Comparison of ENCODE assay signal across 11 cellular contexts in genomic region chr5:10537614-10538013, GRCh38. TPM values are rescaled to one million over a fixed set of nuclear protein-coding genes. Genes with fewer than 3 reads are reported as not detected.
DNase-seq lines count a peak whose midpoint lies in the region; ATAC-seq and TF ChIP-seq lines count a peak whose summit lies in the region.
"Had no signal": no experiment of that assay in that cellular context is flagged by ENCODE, and none has a peak within 500 bp of the region (broad histone marks: within the 10 kb centered on the region; RNA-seq: fewer than 3 reads in every experiment).

No MANE protein-coding gene starts in this region.

- H3K4me3 ChIP-seq in PC-9: no peak overlapping the region

- CTCF ChIA-PET in PC-9 (lab: Charles Lee): no interaction called here

- H4K20me1 ChIP-seq in PC-9 (ENCODE audit: insufficient read depth): no peaks in the 10 kb centered on the region

- POLR2A ChIA-PET in naive thymus-derived CD8-positive, alpha-beta T cell (lab: Charles Lee): no interaction called here
- POLR2A ChIA-PET in PC-9 (lab: Charles Lee; ENCODE audit: unreplicated experiment): no interaction called here

- peak; percentile 22 for ATAC-seq in GM18861 (IDR thresholded peaks at IDR 0.05; ENCODE audit: unreplicated experiment)
- ATAC-seq in naive thymus-derived CD8-positive, alpha-beta T cell: peak in 1 of 2 donors; percentile 72

- H3K27ac ChIP-seq in C4-2B (peak overlapping the region; percentile 64), VCaP (peak overlapping the region; percentile 91), PC-9 (no peak overlapping the region)

- intact Hi-C loops in PC-9 (cut with micrococcal nuclease; ENCODE audit: unreplicated experiment): no loop called here

- TF ChIP-seq CTCF in C4-2B (conservative IDR thresholded peaks at IDR 0.05) (no peak), VCaP (conservative IDR thresholded peaks at IDR 0.05) (no peak), PC-9 (conservative IDR thresholded peaks at IDR 0.05) (no peak)

- no peaks in the 10 kb centered on the region for H3F3A ChIP-seq in PC-9 (ENCODE audit: insufficient read depth, low read depth)

- H3K27me3 Mint-ChIP-seq in naive thymus-derived CD8-positive, alpha-beta T cell: peaks cover 10 to 45% (median 25%) of the 10 kb centered on the region in 5 donors

- no peaks in the 10 kb centered on the region for H3K79me2 ChIP-seq in PC-9 (ENCODE audit: low read depth)

- peak in 1 of 10 donors; percentile 19 for DNase-seq in naive thymus-derived CD8-positive, alpha-beta T cell
- DNase-seq in KBM-7 (no peak), kidney tubule cell (ENCODE audit: low spot score) (no peak), PC-9 (no peak)
- DNase-seq in activated naive CD4-positive, alpha-beta T cell treated with Interleukin-2 at 50 U/mL for 16 hours: no peak
- DNase-seq: activated CD4-positive, alpha-beta T cell treated with anti-CD3 and anti-CD28 coated beads, Interleukin-2, amount 50 U/mL, for 1 hour; CD8-positive, alpha-beta memory T cell; SHP77 treated with DMSO at 0.1 percent for 48 hours had no signal

- H2AFZ ChIP-seq in PC-9: no peak overlapping the region

- H3K36me3 Mint-ChIP-seq in naive thymus-derived CD8-positive, alpha-beta T cell: no peaks in the 10 kb centered on the region
- H3K36me3 Mint-ChIP-seq: CD8-positive, alpha-beta memory T cell had no signal

- H3K9me3 ChIP-seq in PC-9 (ENCODE audit: insufficient read depth, low read depth): no peaks in the 10 kb centered on the region

- peaks cover 12 to 24% (median 20%) of the 10 kb centered on the region in 4 donors for H3K4me1 Mint-ChIP-seq in naive thymus-derived CD8-positive, alpha-beta T cell

- H3K9me2 ChIP-seq in PC-9 (ENCODE audit: insufficient read depth): no peaks in the 10 kb centered on the region

- BruUV-seq in PC-9 (replicated peaks; lab: Mats Ljungman, UMichigan): no TSS peak

- H3K27ac Mint-ChIP-seq in naive thymus-derived CD8-positive, alpha-beta T cell: peak overlapping the region in 1 of 10 donors; percentile 71

- no peaks in the 10 kb centered on the region for H3K9me3 Mint-ChIP-seq in naive thymus-derived CD8-positive, alpha-beta T cell
- H3K9me3 Mint-ChIP-seq: CD8-positive, alpha-beta memory T cell had no signal

- H3K4me1 ChIP-seq in PC-9 (replicated peaks; ENCODE audit: insufficient read depth): 0 out of 2 replicates have a peak, but pooled peaks cover 2% of the 10 kb centered on the region

- no peaks in the 10 kb centered on the region for H3K27me3 ChIP-seq in PC-9 (ENCODE audit: insufficient read depth, low read depth)

- peak overlapping the region in 7 of 10 donors; percentile 29 to 79 (median 65) for H3K4me3 Mint-ChIP-seq in naive thymus-derived CD8-positive, alpha-beta T cell

- in situ Hi-C loops in KBM-7 (cut with MboI; ENCODE audit: low pct_unique_long_range_greater_than_20kb, low sequenced_read_pairs): no loop called here

- H3K4me2 ChIP-seq in PC-9: no peak overlapping the region

- H3K36me3 ChIP-seq in PC-9 (ENCODE audit: low read depth): no peaks in the 10 kb centered on the region

RNA-seq across cellular contexts. Expression of gene ANKRD33B, which starts 26.3 kb away (rescaled TPM):
- 1 to 10 TPM; 1.1 to 1.2 TPM for total RNA-seq in naive thymus-derived CD8-positive, alpha-beta T cell
- polyA plus RNA-seq in naive thymus-derived CD8-positive, alpha-beta T cell: under 1 TPM in 1 of 3 donors, not detected in 2; 0.06 TPM
- total RNA-seq in PC-9 (2021): 32.1 and 37.4 TPM in 2 replicates

Comparison
In these comparisons a context has a peak if more than half of its experiments do, and no peak if none do; other contexts are left out.
1. RNA of gene ANKRD33B, which starts 26.3 kb away (total RNA-seq): 32.1 to 37.4 TPM in PC-9; 1.1 to 1.2 TPM in naive thymus-derived CD8-positive, alpha-beta T cell; every median in the first group is over 10 times any median in the second.